Comparison of ENCODE assay signal across 1 cellular context in genomic region chr1:8878448-8879347, GRCh38.
TF ChIP-seq lines count a peak whose summit lies in the region.

Gene ENO1, minus strand, starts transcription at chr1:8878686. Its CDS starts 3,778 bp downstream, at chr1:8874908.

TF ChIP-seq in GM23338, 12 proteins besides CTCF, POLR2A, EP300 and RAD21 (continued from another document):
- no peak for TF ChIP-seq ZNF462 (CRISPR knock-in tag; IDR thresholded peaks at IDR 0.05)
- no peak for TF ChIP-seq ZNF331 (CRISPR knock-in tag; IDR thresholded peaks at IDR 0.05; ENCODE audit: low read depth)
- TF ChIP-seq POLR2AphosphoS5 (IDR thresholded peaks at IDR 0.05; ENCODE audit: low read depth): peak; percentile 94
- no peak for TF ChIP-seq STAT1 (IDR thresholded peaks at IDR 0.05; ENCODE audit: unreplicated experiment)
- TF ChIP-seq CREB1 (CRISPR knock-in tag; IDR thresholded peaks at IDR 0.05; ENCODE audit: low read depth): peak; percentile 64
- no peak for TF ChIP-seq EZH2 (IDR thresholded peaks at IDR 0.05; ENCODE audit: low read depth, unreplicated experiment)
